1 cellular context compared by ENCODE assay signal in the genomic region with DNA sequence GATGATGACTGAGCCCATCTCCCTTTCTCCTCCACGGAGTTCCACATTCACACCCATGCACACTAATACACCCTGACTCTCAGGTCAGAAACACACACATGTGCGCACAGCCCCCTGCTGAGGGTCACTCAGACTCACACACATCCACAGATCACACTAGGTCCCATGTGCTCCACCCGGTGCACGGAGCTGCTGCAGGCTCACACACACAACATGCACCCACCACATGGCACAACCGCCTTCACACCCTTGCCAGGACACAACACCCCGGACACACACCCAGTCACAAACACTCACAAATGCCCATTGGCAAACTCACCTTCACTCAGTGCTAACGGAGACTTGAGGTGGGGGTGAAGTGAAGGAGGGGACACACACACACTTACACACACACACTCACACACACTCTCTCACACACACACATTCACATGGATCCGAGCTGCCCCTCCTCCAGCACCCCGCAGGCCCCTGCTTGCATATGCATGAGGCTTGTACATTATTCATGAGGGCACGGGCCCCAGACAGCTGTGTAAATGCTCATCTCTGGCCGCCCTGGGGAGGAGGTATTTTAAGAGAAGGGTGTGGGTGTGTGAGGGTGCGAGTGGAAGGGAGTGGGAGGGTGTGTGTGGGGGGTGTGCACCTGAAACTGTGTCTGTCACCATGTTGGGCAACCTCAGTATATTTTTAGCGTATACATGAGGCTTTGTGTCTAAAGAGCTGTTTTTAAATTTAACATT.
A peak's percentile ranks its signal among the peaks of the same experiment; 100 is the strongest.
TF ChIP-seq lines count a peak whose summit lies in the region.

No MANE protein-coding gene starts in this region.

TF ChIP-seq in H1, 55 proteins besides CTCF, POLR2A, EP300 and RAD21:
- TF ChIP-seq ZNF274 (IDR thresholded peaks at IDR 0.05; ENCODE audit: borderline replicate concordance, extremely low read depth, low read length): no peak
- no peak for TF ChIP-seq POLR2AphosphoS5 (IDR thresholded peaks at IDR 0.05; ENCODE audit: low read depth, low read length)
- TF ChIP-seq TCF12 (IDR thresholded peaks at IDR 0.05; ENCODE audit: low read depth, low read length): peak; percentile 57; the same call in 1 of the 2 replicates
- TF ChIP-seq POU5F1 (IDR thresholded peaks at IDR 0.05; ENCODE audit: low read depth, low read length): peak; percentile 90; the same call in 1 of the 2 replicates
- 0 out of 4 replicates have a peak, but pooled peaks of 1 of the 2 experiments have one; percentile 25 for TF ChIP-seq SIN3A (conservative IDR thresholded peaks at IDR 0.05 in 1 of 2, IDR thresholded peaks at IDR 0.05 in 1 of 2; ENCODE audit: low read depth in 1 of 2, low read length in 2 of 2)
- no peak for TF ChIP-seq RNF2 (IDR thresholded peaks at IDR 0.05; ENCODE audit: borderline replicate concordance, low read depth, low read length, missing control alignments, poor library complexity, severe bottlenecking)
